In genomic region chr10:34814228-34815173, GRCh38 we compare ENCODE assay signal across 1 cellular context.
TF ChIP-seq lines count a peak whose summit lies in the region.

No MANE protein-coding gene starts in this region.

TF ChIP-seq in HepG2, 621 proteins besides CTCF, POLR2A, EP300 and RAD21 (continued from another document):
- TF ChIP-seq PRDM4 (CRISPR knock-in tag; IDR thresholded peaks at IDR 0.05; ENCODE audit: borderline replicate concordance) = no peak
- TF ChIP-seq ZNF317 (CRISPR knock-in tag; IDR thresholded peaks at IDR 0.05) = 0 out of 2 replicates have a peak, but pooled peaks have one; percentile 25
- TF ChIP-seq NFE2 (CRISPR knock-in tag; IDR thresholded peaks at IDR 0.05) = no peak
- TF ChIP-seq SMARCC2 (IDR thresholded peaks at IDR 0.05) = no peak
